20 cellular contexts compared by ENCODE assay signal in genomic region chr13:25215253-25215575, GRCh38. TPM values are rescaled to one million over a fixed set of nuclear protein-coding genes. Genes with fewer than 3 reads are reported as not detected.
"Had no signal": no experiment of that assay in that cellular context is flagged by ENCODE, and none has a peak within 500 bp of the region (broad histone marks: within the 10 kb centered on the region; RNA-seq: fewer than 3 reads in every experiment).

No MANE protein-coding gene starts in this region.

- H3K36me3 ChIP-seq: brain microvascular endothelial cell, gastrocnemius medialis, heart left ventricle, ovary, right lobe of liver, thyroid gland had no signal

- H3K9me3 ChIP-seq: gastrocnemius medialis, heart left ventricle, ovary, psoas muscle, right lobe of liver, thyroid gland had no signal

- FAIRE-seq: endometrium, kidney, small intestine, TTC549 had no signal

- H3K27ac ChIP-seq: brain microvascular endothelial cell, coronary artery, heart left ventricle, ovary, psoas muscle, right lobe of liver, thyroid gland had no signal

- H3K27me3 ChIP-seq: brain microvascular endothelial cell, gastrocnemius medialis, ovary, right lobe of liver, thyroid gland had no signal

- H3K4me1 ChIP-seq: gastrocnemius medialis, psoas muscle, right lobe of liver, thyroid gland had no signal

- H3K4me3 ChIP-seq: coronary artery, gastrocnemius medialis, heart left ventricle, ovary, psoas muscle, right lobe of liver, thyroid gland had no signal

- DNase-seq: activated CD4-positive, alpha-beta T cell treated with anti-CD3 and anti-CD28 coated beads for 36 hours; activated CD4-positive, alpha-beta T cell treated with anti-CD3 and anti-CD28 coated beads, Interleukin-2, amount 50 U/mL, for 48 hours; activated CD8-positive, alpha-beta memory T cell treated with anti-CD3 and anti-CD28 coated beads, Interleukin-2, amount 10 ng/mL, durations not matched to agents 7 days and 5 days; activated naive CD8-positive, alpha-beta T cell treated with anti-CD3 and anti-CD28 coated beads for 36 hours; brain microvascular endothelial cell; kidney; left ventricle myocardium superior; naive B cell; right lobe of liver; small intestine; stimulated activated CD4-positive, alpha-beta T cell treated with anti-CD3 and anti-CD28 coated beads, Interleukin-4, amount 100 ng/mL, for 24 hours; thyroid gland had no signal

RNA-seq across cellular contexts. Expression of gene AMER2, which starts 43.1 kb away (rescaled TPM):
- total RNA-seq: activated CD4-positive, alpha-beta T cell treated with anti-CD3 and anti-CD28 coated beads for 36 hours; activated CD8-positive, alpha-beta memory T cell treated with anti-CD3 and anti-CD28 coated beads, Interleukin-2, amount 10 ng/mL, durations not matched to agents 7 days and 5 days; activated naive CD8-positive, alpha-beta T cell treated with anti-CD3 and anti-CD28 coated beads for 36 hours; heart left ventricle; left ventricle myocardium superior; right lobe of liver had no signal
- polyA plus RNA-seq: esophagus, heart left ventricle had no signal
